21 cellular contexts compared by ENCODE assay signal in genomic region chr21:43303240-43304178, GRCh38.
DNase-seq lines count a peak whose midpoint lies in the region; FAIRE-seq and TF ChIP-seq lines count a peak whose summit lies in the region.
"Had no signal": no experiment of that assay in that cellular context is flagged by ENCODE, and none has a peak within 500 bp of the region (broad histone marks: within the 10 kb centered on the region; RNA-seq: fewer than 3 reads in every experiment).

No MANE protein-coding gene starts in this region.

- H3K9ac ChIP-seq in Karpas-422 (ENCODE audit: low read length) (peak overlapping the region; percentile 52), H1 (replicated peaks in 1 of 4; ENCODE audit: extremely low read depth in 1 of 4, low read depth in 3 of 4, low read length in 3 of 4) (no peak overlapping the region), parathyroid adenoma (no peak overlapping the region)
- H3K9ac ChIP-seq: SK-N-SH had no signal

- H3K36me3 Mint-ChIP-seq in endothelial cell (ENCODE audit: low read depth, unreplicated experiment): no peaks in the 10 kb centered on the region

- H3K14ac ChIP-seq in H1 (ENCODE audit: insufficient read length): no peak overlapping the region

- H3K4me3 ChIP-seq in BE2C (ENCODE audit: low read depth, low read length): no peak overlapping the region
- peak overlapping the region; percentile 29; the same call in 1 of the 2 replicates for H3K4me3 ChIP-seq in Karpas-422 (ENCODE audit: low read length)
- no peak overlapping the region for H3K4me3 ChIP-seq in H1 (ENCODE audit: extremely low read depth in 1 of 4, insufficient read depth in 2 of 4, low read depth in 3 of 4, low read length in 4 of 4)
- H3K4me3 ChIP-seq in parathyroid adenoma (ENCODE audit: low read depth, low read length): no peak overlapping the region
- no peak overlapping the region for H3K4me3 ChIP-seq in MG63
- H3K4me3 ChIP-seq: lower lobe of right lung had no signal

- no peak overlapping the region for H3K23ac ChIP-seq in H1 (ENCODE audit: insufficient read length)

- H3K18ac ChIP-seq in H1 (ENCODE audit: extremely low read depth, low read length): no peak overlapping the region; the same call in 1 of the 2 replicates

- no peaks in the 10 kb centered on the region for H3K9me2 ChIP-seq in Karpas-422 (replicated peaks; ENCODE audit: insufficient read depth, low read length)
- H3K9me2 ChIP-seq: SK-N-SH had no signal

- H2BK5ac ChIP-seq in H1 (ENCODE audit: low read depth, low read length): no peak overlapping the region

- H3K27me3 Mint-ChIP-seq in endothelial cell (ENCODE audit: unreplicated experiment): peaks cover 9% of the 10 kb centered on the region

- no peaks in the 10 kb centered on the region for H3K36me3 ChIP-seq in BE2C
- no peaks in the 10 kb centered on the region for H3K36me3 ChIP-seq in Karpas-422 (ENCODE audit: insufficient read depth, low read length)
- no peaks in the 10 kb centered on the region for H3K36me3 ChIP-seq in H1 (ENCODE audit: control insufficient read depth in 2 of 4, insufficient read depth in 4 of 4, low read length in 3 of 4)
- H3K36me3 ChIP-seq in parathyroid adenoma (ENCODE audit: control insufficient read depth, insufficient read depth, low read length): no peaks in the 10 kb centered on the region
- no peaks in the 10 kb centered on the region for H3K36me3 ChIP-seq in MG63
- H3K36me3 ChIP-seq: lower lobe of right lung had no signal

- H2AFZ ChIP-seq in Karpas-422 (ENCODE audit: low read length): no peak overlapping the region
- no peak overlapping the region for H2AFZ ChIP-seq in H1 (ENCODE audit: low read length)
- H2AFZ ChIP-seq in parathyroid adenoma: peak overlapping the region; percentile 11

- H3K23me2 ChIP-seq in H1 (ENCODE audit: low read depth, low read length): no peaks in the 10 kb centered on the region

- peaks cover 9% of the 10 kb centered on the region for H3K4me1 Mint-ChIP-seq in endothelial cell (ENCODE audit: unreplicated experiment)

- TF ChIP-seq RAD21 in H1 (IDR thresholded peaks at IDR 0.05 in 1 of 2, conservative IDR thresholded peaks at IDR 0.05 in 1 of 2; ENCODE audit: low read depth in 2 of 2, low read length in 2 of 2): no peak

- H3K4me1 ChIP-seq in BE2C (peaks cover 21% of the 10 kb centered on the region), Karpas-422 (ENCODE audit: low read length) (peaks cover 29% of the 10 kb centered on the region), H1 (replicated peaks in 1 of 4; ENCODE audit: control insufficient read depth in 3 of 4, insufficient read depth in 4 of 4, low read length in 3 of 4) (peaks cover 0 to 3% (median 1%) of the 10 kb centered on the region in 4 experiments; a peak in 2 of 7 replicates), parathyroid adenoma (peaks cover 6% of the 10 kb centered on the region)

- no peak overlapping the region for H2BK20ac ChIP-seq in H1 (ENCODE audit: low read length)

- H3K79me1 ChIP-seq in H1 (ENCODE audit: low read depth, low read length): no peaks in the 10 kb centered on the region

- FAIRE-seq in H1 (lab: Jason Lieb, UNC): no peak
- FAIRE-seq: endothelial cell of umbilical vein, urothelium cell line had no signal

- no peak for TF ChIP-seq EP300 in H1 (IDR thresholded peaks at IDR 0.05; ENCODE audit: borderline replicate concordance in 1 of 2, low read depth in 2 of 2, low read length in 2 of 2)

- H3K27me3 ChIP-seq in BE2C (no peaks in the 10 kb centered on the region), Karpas-422 (ENCODE audit: low read length) (no peaks in the 10 kb centered on the region), H1 (replicated peaks in 1 of 4; ENCODE audit: control insufficient read depth in 3 of 4, extremely low read depth in 1 of 4, insufficient read depth in 3 of 4, low read length in 3 of 4) (no peaks in the 10 kb centered on the region), parathyroid adenoma (ENCODE audit: control insufficient read depth, insufficient read depth, low read length) (no peaks in the 10 kb centered on the region), MG63 (no peaks in the 10 kb centered on the region)

- no peak overlapping the region for H4K91ac ChIP-seq in H1 (replicated peaks; ENCODE audit: insufficient read length, low read length)

- no peaks in the 10 kb centered on the region for H4K20me1 ChIP-seq in Karpas-422 (ENCODE audit: insufficient read depth, low read depth, low read length)
- peaks cover 0 to under 1% of the 10 kb centered on the region in 2 experiments for H4K20me1 ChIP-seq in H1 (replicated peaks in 1 of 2; ENCODE audit: control insufficient read depth in 1 of 2, insufficient read depth in 2 of 2, low read length in 2 of 2)

- H3K9me3 ChIP-seq in BE2C (no peaks in the 10 kb centered on the region), Karpas-422 (ENCODE audit: low read length) (no peaks in the 10 kb centered on the region), H1 (ENCODE audit: insufficient read depth in 2 of 2, low read depth in 1 of 2, low read length in 1 of 2) (no peaks in the 10 kb centered on the region), parathyroid adenoma (ENCODE audit: control insufficient read depth, low read length) (no peaks in the 10 kb centered on the region), MG63 (no peaks in the 10 kb centered on the region)
- H3K9me3 ChIP-seq: lower lobe of right lung, SK-N-SH had no signal

- POLR2A ChIA-PET in H1 (lab: Charles Lee; ENCODE audit: partially characterized antibody): no interaction called here

- no peaks in the 10 kb centered on the region for H3K9me3 Mint-ChIP-seq in endothelial cell (ENCODE audit: unreplicated experiment)

- no peak overlapping the region for H3K27ac Mint-ChIP-seq in endothelial cell (ENCODE audit: unreplicated experiment)

- no peak overlapping the region for H3K56ac ChIP-seq in H1 (replicated peaks; ENCODE audit: insufficient read length, low read depth, low read length)

- no peak for TF ChIP-seq CTCF in BE2C (IDR thresholded peaks at IDR 0.05; ENCODE audit: low read depth, low read length)
- TF ChIP-seq CTCF in H1 (IDR thresholded peaks at IDR 0.05; ENCODE audit: control extremely low read depth in 1 of 3, insufficient read depth in 1 of 3, low read depth in 1 of 3, low read length in 3 of 3): no peak
- no peak for TF ChIP-seq CTCF in parathyroid adenoma (IDR thresholded peaks at IDR 0.05)
- TF ChIP-seq CTCF in endothelial cell (IDR thresholded peaks at IDR 0.05; ENCODE audit: unreplicated experiment): no peak

- no peak overlapping the region for H3K27ac ChIP-seq in Karpas-422 (ENCODE audit: low read length)
- no peak overlapping the region for H3K27ac ChIP-seq in H1 (ENCODE audit: low read depth, low read length)
- no peak overlapping the region for H3K27ac ChIP-seq in parathyroid adenoma
- H3K27ac ChIP-seq: lower lobe of right lung had no signal

- H3K4me3 Mint-ChIP-seq in endothelial cell (ENCODE audit: unreplicated experiment): no peak overlapping the region

- H2AK5ac ChIP-seq in H1 (ENCODE audit: low read depth, low read length): no peak overlapping the region

- H4K5ac ChIP-seq in H1 (ENCODE audit: insufficient read length, low read depth, low read length): no peak overlapping the region

- no peak overlapping the region for H2BK15ac ChIP-seq in H1 (ENCODE audit: low read length)

- TF ChIP-seq POLR2A in H1 (IDR thresholded peaks at IDR 0.05; ENCODE audit: control extremely low read depth in 1 of 2, low read depth in 2 of 2, low read length in 2 of 2): no peak

- 88% methylated on average over 30 of the region's 30 CpGs; no CpG with 5 or more reads in 1 of the 2 experiments for WGBS in H1 (ENCODE audit: extremely low coverage in 1 of 2, insufficient coverage in 1 of 2, insufficient read length in 1 of 2, insufficient replicate concordance in 2 of 2, low coverage in 1 of 2, low lambda C conversion rate in 2 of 2, missing lambda C conversion rate in 1 of 2), 2 experiments

- no peak overlapping the region for H3K4ac ChIP-seq in H1 (replicated peaks; ENCODE audit: insufficient read length, low read depth, low read length)

- peak overlapping the region; percentile 65 for H3K4me2 ChIP-seq in Karpas-422 (ENCODE audit: low read depth, low read length, poor library complexity, severe bottlenecking)
- H3K4me2 ChIP-seq in H1 (ENCODE audit: insufficient read depth in 1 of 2, low read depth in 2 of 2, low read length in 2 of 2): no peak overlapping the region
- H3K4me2 ChIP-seq in parathyroid adenoma (ENCODE audit: low read length): peak overlapping the region; percentile 31
- H3K4me2 ChIP-seq: SK-N-SH had no signal

- H2BK12ac ChIP-seq in H1 (ENCODE audit: low read depth, low read length): peak overlapping the region; percentile 39; the same call in 1 of the 2 replicates

- CTCF ChIA-PET in H1 (lab: Charles Lee; ENCODE audit: partially characterized antibody): interaction anchor here (1.4 to 4.0 kb wide), 4 partner anchors 9 to 35 kb away, joined by 4 to 12 read pairs (median 7); no protein-coding TSS in a partner anchor

- H3K79me2 ChIP-seq in Karpas-422 (ENCODE audit: low read length) (no peaks in the 10 kb centered on the region), H1 (ENCODE audit: control insufficient read depth in 1 of 2, insufficient read depth in 2 of 2, low read length in 2 of 2) (no peaks in the 10 kb centered on the region), parathyroid adenoma (no peaks in the 10 kb centered on the region)

- H4K8ac ChIP-seq in H1 (ENCODE audit: extremely low read depth, insufficient read depth, low read length): peak overlapping the region; percentile 59; the same call in 1 of the 2 replicates

- peak; percentile 59 for DNase-seq in BE2C
- peak; percentile 86 for DNase-seq in Karpas-422
- DNase-seq in H1 (ENCODE audit: low read depth in 1 of 2, low spot score in 2 of 2): no peak
- no peak for DNase-seq in MG63
- DNase-seq in endothelial cell (ENCODE audit: low spot score): no peak
- DNase-seq in stimulated activated CD4-positive, alpha-beta T cell treated with anti-CD3 and anti-CD28 coated beads, Interleukin-1b, Interleukin-23, amount 100 ng/mL, for 48 hours: no peak
- DNase-seq in A172 (ENCODE audit: low spot score): no peak
- DNase-seq: activated CD4-positive, alpha-beta T cell treated with anti-CD3 and anti-CD28 coated beads, Interleukin-2, amount 50 U/mL, for 1 hour; activated naive CD4-positive, alpha-beta T cell treated with Interleukin-2 at 50 U/mL for 16 hours; COR-L47; cortex of kidney; foreskin fibroblast; lower lobe of right lung; MM.1S; NCI-H187; NCI-H446 treated with DMSO at 0.1 percent for 48 hours; SK-N-SH; stimulated activated naive CD4-positive, alpha-beta T cell treated with Interleukin-2 at 50 U/mL for 16 hours had no signal

- no peak overlapping the region for H2BK120ac ChIP-seq in H1 (replicated peaks; ENCODE audit: low read depth, low read length)

Comparison
In these comparisons a context has a peak if more than half of its experiments do, and no peak if none do; other contexts are left out.
1. DNase-seq: peak in BE2C (single experiment) and Karpas-422 (single experiment); none in H1 (0 of 2), MG63 (single experiment), endothelial cell (single experiment), stimulated activated CD4-positive, alpha-beta T cell treated with anti-CD3 and anti-CD28 coated beads, Interleukin-1b, Interleukin-23, amount 100 ng/mL, for 48 hours (single experiment) and A172 (single experiment).
2. H3K4me2 ChIP-seq: peak in Karpas-422 (single experiment) and parathyroid adenoma (single experiment); none in H1 (0 of 2).